In the genomic region with DNA sequence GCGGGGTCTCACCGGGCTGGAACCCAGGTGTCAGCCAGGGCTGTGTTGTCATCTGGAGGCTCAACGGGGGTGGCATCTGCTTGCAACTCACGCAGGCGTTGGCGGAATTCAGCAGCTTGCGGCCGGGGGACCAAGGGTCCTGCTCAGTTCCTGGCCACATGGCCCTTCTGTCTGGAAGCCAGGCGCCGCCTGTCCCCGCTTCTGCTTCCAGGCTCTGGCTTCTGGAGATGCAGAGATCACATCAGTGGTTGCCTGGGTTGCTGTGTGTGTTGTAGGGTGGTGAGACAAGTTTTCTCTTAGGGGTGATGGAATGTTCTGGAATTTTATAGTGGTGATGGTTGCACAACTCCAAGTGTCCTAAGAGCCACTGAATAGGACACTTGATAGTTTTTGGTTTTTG, we compare ENCODE assay signal across 1 cellular context.
TF ChIP-seq lines count a peak whose summit lies in the region.

No MANE protein-coding gene starts in this region.

TF ChIP-seq in WTC11, 78 proteins besides CTCF, POLR2A, EP300 and RAD21:
- TF ChIP-seq, protein P1, sequence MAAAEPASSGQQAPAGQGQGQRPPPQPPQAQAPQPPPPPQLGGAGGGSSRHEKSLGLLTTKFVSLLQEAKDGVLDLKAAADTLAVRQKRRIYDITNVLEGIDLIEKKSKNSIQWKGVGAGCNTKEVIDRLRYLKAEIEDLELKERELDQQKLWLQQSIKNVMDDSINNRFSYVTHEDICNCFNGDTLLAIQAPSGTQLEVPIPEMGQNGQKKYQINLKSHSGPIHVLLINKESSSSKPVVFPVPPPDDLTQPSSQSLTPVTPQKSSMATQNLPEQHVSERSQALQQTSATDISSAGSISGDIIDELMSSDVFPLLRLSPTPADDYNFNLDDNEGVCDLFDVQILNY (CRISPR knock-in tag; IDR thresholded peaks at IDR 0.05), result no peak
- TF ChIP-seq, protein P2, sequence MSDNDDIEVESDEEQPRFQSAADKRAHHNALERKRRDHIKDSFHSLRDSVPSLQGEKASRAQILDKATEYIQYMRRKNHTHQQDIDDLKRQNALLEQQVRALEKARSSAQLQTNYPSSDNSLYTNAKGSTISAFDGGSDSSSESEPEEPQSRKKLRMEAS (CRISPR knock-in tag; IDR thresholded peaks at IDR 0.05), result no peak
- TF ChIP-seq, protein P3, sequence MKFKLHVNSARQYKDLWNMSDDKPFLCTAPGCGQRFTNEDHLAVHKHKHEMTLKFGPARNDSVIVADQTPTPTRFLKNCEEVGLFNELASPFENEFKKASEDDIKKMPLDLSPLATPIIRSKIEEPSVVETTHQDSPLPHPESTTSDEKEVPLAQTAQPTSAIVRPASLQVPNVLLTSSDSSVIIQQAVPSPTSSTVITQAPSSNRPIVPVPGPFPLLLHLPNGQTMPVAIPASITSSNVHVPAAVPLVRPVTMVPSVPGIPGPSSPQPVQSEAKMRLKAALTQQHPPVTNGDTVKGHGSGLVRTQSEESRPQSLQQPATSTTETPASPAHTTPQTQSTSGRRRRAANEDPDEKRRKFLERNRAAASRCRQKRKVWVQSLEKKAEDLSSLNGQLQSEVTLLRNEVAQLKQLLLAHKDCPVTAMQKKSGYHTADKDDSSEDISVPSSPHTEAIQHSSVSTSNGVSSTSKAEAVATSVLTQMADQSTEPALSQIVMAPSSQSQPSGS (CRISPR knock-in tag; IDR thresholded peaks at IDR 0.05; ENCODE audit: borderline replicate concordance, low read depth), result no peak
- TF ChIP-seq TEAD1 (CRISPR knock-in tag; IDR thresholded peaks at IDR 0.05) (no peak), PRRX2 (CRISPR knock-in tag; IDR thresholded peaks at IDR 0.05) (no peak), CREB1 (CRISPR knock-in tag; IDR thresholded peaks at IDR 0.05) (no peak), JUN (CRISPR knock-in tag; IDR thresholded peaks at IDR 0.05) (no peak), FOXK1 (CRISPR knock-in tag; IDR thresholded peaks at IDR 0.05) (no peak), IRF2 (CRISPR knock-in tag; IDR thresholded peaks at IDR 0.05; ENCODE audit: borderline replicate concordance, low read depth) (no peak), ZNF317 (CRISPR knock-in tag; IDR thresholded peaks at IDR 0.05; ENCODE audit: borderline replicate concordance, low read depth) (no peak), SOX15 (CRISPR knock-in tag; IDR thresholded peaks at IDR 0.05) (no peak), ZNF232 (CRISPR knock-in tag; IDR thresholded peaks at IDR 0.05) (no peak)
- TF ChIP-seq, protein P4, sequence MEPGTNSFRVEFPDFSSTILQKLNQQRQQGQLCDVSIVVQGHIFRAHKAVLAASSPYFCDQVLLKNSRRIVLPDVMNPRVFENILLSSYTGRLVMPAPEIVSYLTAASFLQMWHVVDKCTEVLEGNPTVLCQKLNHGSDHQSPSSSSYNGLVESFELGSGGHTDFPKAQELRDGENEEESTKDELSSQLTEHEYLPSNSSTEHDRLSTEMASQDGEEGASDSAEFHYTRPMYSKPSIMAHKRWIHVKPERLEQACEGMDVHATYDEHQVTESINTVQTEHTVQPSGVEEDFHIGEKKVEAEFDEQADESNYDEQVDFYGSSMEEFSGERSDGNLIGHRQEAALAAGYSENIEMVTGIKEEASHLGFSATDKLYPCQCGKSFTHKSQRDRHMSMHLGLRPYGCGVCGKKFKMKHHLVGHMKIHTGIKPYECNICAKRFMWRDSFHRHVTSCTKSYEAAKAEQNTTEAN (CRISPR knock-in tag; IDR thresholded peaks at IDR 0.05), result no peak
- TF ChIP-seq, protein P5, sequence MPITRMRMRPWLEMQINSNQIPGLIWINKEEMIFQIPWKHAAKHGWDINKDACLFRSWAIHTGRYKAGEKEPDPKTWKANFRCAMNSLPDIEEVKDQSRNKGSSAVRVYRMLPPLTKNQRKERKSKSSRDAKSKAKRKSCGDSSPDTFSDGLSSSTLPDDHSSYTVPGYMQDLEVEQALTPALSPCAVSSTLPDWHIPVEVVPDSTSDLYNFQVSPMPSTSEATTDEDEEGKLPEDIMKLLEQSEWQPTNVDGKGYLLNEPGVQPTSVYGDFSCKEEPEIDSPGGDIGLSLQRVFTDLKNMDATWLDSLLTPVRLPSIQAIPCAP (CRISPR knock-in tag; IDR thresholded peaks at IDR 0.05), result no peak
- TF ChIP-seq, protein P6, sequence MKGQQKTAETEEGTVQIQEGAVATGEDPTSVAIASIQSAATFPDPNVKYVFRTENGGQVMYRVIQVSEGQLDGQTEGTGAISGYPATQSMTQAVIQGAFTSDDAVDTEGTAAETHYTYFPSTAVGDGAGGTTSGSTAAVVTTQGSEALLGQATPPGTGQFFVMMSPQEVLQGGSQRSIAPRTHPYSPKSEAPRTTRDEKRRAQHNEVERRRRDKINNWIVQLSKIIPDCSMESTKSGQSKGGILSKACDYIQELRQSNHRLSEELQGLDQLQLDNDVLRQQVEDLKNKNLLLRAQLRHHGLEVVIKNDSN (CRISPR knock-in tag; IDR thresholded peaks at IDR 0.05), result no peak
- TF ChIP-seq, protein P7, sequence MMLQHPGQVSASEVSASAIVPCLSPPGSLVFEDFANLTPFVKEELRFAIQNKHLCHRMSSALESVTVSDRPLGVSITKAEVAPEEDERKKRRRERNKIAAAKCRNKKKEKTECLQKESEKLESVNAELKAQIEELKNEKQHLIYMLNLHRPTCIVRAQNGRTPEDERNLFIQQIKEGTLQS (CRISPR knock-in tag; conservative IDR thresholded peaks at IDR 0.05), result no peak
